In the genomic region with DNA sequence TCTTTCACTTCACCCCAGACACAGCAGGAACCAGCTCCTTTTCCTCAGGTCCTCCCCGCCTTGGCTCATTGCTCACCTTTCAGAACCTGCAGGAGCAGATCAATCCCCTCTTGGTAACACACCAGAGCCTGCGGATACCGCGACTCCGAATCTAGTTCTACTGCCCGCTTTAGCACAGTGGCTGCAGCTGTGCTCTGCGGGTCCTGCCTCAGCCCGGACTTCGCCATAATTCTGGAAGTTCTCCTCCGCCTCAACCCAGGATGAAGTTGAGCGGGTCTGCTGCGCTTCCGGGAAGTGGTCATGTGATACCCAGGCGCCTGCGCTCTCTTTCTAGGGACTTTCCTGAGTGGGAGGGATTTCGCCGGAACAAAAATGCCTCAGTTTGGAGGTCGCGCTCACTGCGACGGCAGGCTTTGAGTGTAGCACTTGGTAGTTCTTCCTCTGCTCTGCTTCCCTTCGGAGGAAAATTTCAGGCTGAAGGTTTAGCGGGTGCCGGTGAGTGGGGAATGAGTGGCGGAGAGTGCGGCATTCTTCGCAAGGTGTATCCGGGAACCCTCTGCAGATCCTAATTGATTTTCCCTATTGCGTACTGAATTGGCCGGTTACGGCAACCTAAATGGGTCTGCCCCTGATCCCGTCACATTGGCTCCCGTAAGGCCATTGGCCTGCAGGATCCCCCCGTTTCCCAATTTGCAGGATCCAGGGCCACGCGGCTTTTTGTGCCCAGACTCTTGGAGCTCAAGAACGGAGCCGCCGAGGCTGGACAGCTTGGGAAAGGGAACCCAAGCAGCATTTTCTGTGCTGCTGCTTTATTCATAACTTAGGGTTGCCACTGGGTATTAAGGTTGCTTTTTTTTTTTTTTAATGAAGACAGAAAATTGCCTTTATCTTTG, we compare ENCODE assay signal across 1 cellular context.
TF ChIP-seq lines count a peak whose summit lies in the region.

A gene (minus strand): TSS at position 304 of the 893 bp plus-strand sequence. CDS start 77 bp downstream, at position 227.
A gene (plus strand): TSS at position 430 of the 893 bp plus-strand sequence. CDS start 5,020 bp downstream, outside the sequence.

TF ChIP-seq in GM23338, 12 proteins besides CTCF, POLR2A, EP300 and RAD21 (continued from another document):
- TF ChIP-seq, protein P1, sequence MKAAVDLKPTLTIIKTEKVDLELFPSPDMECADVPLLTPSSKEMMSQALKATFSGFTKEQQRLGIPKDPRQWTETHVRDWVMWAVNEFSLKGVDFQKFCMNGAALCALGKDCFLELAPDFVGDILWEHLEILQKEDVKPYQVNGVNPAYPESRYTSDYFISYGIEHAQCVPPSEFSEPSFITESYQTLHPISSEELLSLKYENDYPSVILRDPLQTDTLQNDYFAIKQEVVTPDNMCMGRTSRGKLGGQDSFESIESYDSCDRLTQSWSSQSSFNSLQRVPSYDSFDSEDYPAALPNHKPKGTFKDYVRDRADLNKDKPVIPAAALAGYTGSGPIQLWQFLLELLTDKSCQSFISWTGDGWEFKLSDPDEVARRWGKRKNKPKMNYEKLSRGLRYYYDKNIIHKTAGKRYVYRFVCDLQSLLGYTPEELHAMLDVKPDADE (IDR thresholded peaks at IDR 0.05), result peak; percentile 85
- no peak for TF ChIP-seq STAT1 (IDR thresholded peaks at IDR 0.05; ENCODE audit: unreplicated experiment)
- TF ChIP-seq ZNF331 (CRISPR knock-in tag; IDR thresholded peaks at IDR 0.05; ENCODE audit: low read depth), result no peak
- TF ChIP-seq EZH2 (IDR thresholded peaks at IDR 0.05; ENCODE audit: low read depth, unreplicated experiment), result no peak
- TF ChIP-seq NANOG (IDR thresholded peaks at IDR 0.05; ENCODE audit: borderline replicate concordance), result no peak
- no peak for TF ChIP-seq EZH2phosphoT487 (IDR thresholded peaks at IDR 0.05; ENCODE audit: unreplicated experiment)
- no peak for TF ChIP-seq JUNB (IDR thresholded peaks at IDR 0.05; ENCODE audit: unreplicated experiment)
- TF ChIP-seq ZNF114 (CRISPR knock-in tag; IDR thresholded peaks at IDR 0.05), result no peak
- TF ChIP-seq, protein P2, sequence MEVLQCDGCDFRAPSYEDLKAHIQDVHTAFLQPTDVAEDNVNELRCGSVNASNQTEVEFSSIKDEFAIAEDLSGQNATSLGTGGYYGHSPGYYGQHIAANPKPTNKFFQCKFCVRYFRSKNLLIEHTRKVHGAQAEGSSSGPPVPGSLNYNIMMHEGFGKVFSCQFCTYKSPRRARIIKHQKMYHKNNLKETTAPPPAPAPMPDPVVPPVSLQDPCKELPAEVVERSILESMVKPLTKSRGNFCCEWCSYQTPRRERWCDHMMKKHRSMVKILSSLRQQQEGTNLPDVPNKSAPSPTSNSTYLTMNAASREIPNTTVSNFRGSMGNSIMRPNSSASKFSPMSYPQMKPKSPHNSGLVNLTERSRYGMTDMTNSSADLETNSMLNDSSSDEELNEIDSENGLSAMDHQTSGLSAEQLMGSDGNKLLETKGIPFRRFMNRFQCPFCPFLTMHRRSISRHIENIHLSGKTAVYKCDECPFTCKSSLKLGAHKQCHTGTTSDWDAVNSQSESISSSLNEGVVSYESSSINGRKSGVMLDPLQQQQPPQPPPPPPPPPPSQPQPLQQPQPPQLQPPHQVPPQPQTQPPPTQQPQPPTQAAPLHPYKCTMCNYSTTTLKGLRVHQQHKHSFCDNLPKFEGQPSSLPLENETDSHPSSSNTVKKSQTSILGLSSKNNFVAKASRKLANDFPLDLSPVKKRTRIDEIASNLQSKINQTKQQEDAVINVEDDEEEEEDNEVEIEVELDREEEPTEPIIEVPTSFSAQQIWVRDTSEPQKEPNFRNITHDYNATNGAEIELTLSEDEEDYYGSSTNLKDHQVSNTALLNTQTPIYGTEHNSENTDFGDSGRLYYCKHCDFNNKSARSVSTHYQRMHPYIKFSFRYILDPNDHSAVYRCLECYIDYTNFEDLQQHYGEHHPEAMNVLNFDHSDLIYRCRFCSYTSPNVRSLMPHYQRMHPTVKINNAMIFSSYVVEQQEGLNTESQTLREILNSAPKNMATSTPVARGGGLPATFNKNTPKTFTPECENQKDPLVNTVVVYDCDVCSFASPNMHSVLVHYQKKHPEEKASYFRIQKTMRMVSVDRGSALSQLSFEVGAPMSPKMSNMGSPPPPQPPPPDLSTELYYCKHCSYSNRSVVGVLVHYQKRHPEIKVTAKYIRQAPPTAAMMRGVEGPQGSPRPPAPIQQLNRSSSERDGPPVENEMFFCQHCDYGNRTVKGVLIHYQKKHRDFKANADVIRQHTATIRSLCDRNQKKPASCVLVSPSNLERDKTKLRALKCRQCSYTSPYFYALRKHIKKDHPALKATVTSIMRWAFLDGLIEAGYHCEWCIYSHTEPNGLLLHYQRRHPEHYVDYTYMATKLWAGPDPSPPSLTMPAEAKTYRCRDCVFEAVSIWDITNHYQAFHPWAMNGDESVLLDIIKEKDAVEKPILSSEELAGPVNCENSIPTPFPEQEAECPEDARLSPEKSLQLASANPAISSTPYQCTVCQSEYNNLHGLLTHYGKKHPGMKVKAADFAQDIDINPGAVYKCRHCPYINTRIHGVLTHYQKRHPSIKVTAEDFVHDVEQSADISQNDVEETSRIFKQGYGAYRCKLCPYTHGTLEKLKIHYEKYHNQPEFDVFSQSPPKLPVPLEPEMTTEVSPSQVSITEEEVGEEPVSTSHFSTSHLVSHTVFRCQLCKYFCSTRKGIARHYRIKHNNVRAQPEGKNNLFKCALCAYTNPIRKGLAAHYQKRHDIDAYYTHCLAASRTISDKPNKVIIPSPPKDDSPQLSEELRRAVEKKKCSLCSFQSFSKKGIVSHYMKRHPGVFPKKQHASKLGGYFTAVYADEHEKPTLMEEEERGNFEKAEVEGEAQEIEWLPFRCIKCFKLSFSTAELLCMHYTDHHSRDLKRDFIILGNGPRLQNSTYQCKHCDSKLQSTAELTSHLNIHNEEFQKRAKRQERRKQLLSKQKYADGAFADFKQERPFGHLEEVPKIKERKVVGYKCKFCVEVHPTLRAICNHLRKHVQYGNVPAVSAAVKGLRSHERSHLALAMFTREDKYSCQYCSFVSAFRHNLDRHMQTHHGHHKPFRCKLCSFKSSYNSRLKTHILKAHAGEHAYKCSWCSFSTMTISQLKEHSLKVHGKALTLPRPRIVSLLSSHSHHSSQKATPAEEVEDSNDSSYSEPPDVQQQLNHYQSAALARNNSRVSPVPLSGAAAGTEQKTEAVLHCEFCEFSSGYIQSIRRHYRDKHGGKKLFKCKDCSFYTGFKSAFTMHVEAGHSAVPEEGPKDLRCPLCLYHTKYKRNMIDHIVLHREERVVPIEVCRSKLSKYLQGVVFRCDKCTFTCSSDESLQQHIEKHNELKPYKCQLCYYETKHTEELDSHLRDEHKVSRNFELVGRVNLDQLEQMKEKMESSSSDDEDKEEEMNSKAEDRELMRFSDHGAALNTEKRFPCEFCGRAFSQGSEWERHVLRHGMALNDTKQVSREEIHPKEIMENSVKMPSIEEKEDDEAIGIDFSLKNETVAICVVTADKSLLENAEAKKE (CRISPR knock-in tag; IDR thresholded peaks at IDR 0.05), result no peak
- peak; percentile 88 for TF ChIP-seq POLR2AphosphoS5 (IDR thresholded peaks at IDR 0.05; ENCODE audit: low read depth)
